In the genomic region with DNA sequence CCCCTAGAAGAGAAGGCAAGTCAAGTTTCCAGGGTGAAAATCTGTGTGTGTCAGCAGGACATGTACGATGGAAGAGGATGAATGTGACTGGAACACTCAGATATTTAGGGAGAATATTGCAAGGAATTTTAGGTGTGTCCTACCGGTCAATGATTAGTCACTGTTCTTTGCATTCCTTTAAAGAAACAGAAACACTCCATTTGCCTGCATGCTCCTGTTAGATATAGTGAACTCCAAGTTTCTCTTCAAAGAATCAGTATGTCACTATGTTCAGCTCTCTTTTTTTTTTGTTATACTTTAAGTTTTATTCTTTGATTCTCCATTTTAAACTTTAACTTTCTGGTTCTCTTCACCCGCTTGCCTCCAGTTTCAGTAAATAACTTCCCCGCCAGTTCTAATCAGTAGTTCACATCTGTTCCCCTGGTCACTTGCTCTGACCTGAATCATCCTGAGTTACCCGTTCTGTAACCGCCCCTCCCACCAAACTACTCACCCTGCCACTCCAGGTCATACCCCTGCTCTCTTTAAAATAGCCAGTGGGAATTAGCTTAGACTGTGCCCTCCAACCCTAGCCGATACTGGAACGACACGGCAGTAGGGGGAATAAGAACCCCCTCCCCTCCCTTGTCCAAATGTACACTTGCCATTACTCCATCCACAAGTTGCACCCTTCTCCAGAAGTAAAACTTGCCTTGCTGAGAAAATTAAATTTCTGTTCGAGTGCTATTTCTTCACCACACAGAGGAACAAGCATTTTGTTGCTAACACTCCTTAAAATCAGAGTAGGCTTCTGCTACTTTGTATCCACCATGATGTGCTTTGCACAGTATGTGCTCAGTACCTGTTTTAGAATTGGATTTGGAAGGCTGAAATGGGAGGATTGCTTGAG, we compare ENCODE assay signal across 15 cellular contexts.
DNase-seq lines count a peak whose midpoint lies in the region; ATAC-seq, FAIRE-seq and TF ChIP-seq lines count a peak whose summit lies in the region.
"Had no signal": no experiment of that assay in that cellular context is flagged by ENCODE, and none has a peak within 500 bp of the region (broad histone marks: within the 10 kb centered on the region; RNA-seq: fewer than 3 reads in every experiment).

No MANE protein-coding gene starts in this region.

- H3K79me2 ChIP-seq in hepatocyte: no peaks in the 10 kb centered on the region

- TF ChIP-seq CTCF in A549 (IDR thresholded peaks at IDR 0.05): no peak
- TF ChIP-seq CTCF in hepatocyte (IDR thresholded peaks at IDR 0.05; ENCODE audit: poor library complexity): no peak

- DNase-seq in A549 (ENCODE audit: low read depth in 1 of 2, low spot score in 1 of 2) (peak; percentile 56 to 82), HUDEP-2 (lab: John Stamatoyannopoulos, UW; ENCODE audit: unreplicated experiment in 76 of 76) (peak in 39 of 76 experiments; percentile 1 to 75 (median 17)), adipocyte (ENCODE audit: low read depth) (peak; percentile 47), hepatocyte (ENCODE audit: low spot score) (no peak), NCI-H446 treated with DMSO at 0.1 percent for 48 hours (lab: John Stamatoyannopoulos, UW) (no peak), DMS153 (lab: John Stamatoyannopoulos, UW) (no peak), DMS114 treated with DMSO at 0.1 percent for 48 hours (lab: John Stamatoyannopoulos, UW; ENCODE audit: unreplicated experiment) (no peak)
- DNase-seq: activated CD8-positive, alpha-beta memory T cell treated with anti-CD3 and anti-CD28 coated beads, Interleukin-2, amount 10 ng/mL, durations not matched to agents 7 days and 5 days; esophagus squamous epithelium; H7; lower lobe of right lung; NCI-H526; T-helper 17 cell; upper lobe of left lung had no signal

- peak overlapping the region; percentile 20; the same call in 1 of the 3 replicates for H3K4me3 ChIP-seq in A549
- no peak overlapping the region for H3K4me3 ChIP-seq in adipocyte (ENCODE audit: low read length)
- no peak overlapping the region for H3K4me3 ChIP-seq in hepatocyte
- H3K4me3 ChIP-seq: esophagus squamous epithelium, lower lobe of right lung, upper lobe of left lung had no signal

- CTCF ChIA-PET in A549 (lab: Yijun Ruan, JAX): no interaction called here

- POLR2A ChIA-PET in A549 (lab: Yijun Ruan, JAX): no interaction called here

- no peak for TF ChIP-seq RAD21 in A549 (conservative IDR thresholded peaks at IDR 0.05 in 1 of 2, IDR thresholded peaks at IDR 0.05 in 1 of 2)

- no peak overlapping the region for H3K9ac ChIP-seq in adipocyte (ENCODE audit: low read length)

- no peaks in the 10 kb centered on the region for H3K36me3 ChIP-seq in adipocyte (ENCODE audit: control insufficient read depth, insufficient read depth, low read length, severe bottlenecking)
- no peaks in the 10 kb centered on the region for H3K36me3 ChIP-seq in hepatocyte (replicated peaks; ENCODE audit: insufficient read depth, low read depth)
- H3K36me3 ChIP-seq: esophagus squamous epithelium, lower lobe of right lung, upper lobe of left lung had no signal

- no peak for TF ChIP-seq POLR2A in A549 (IDR thresholded peaks at IDR 0.05; ENCODE audit: low read length)

- peak; percentile 91 to 92 for ATAC-seq in A549
- no peak for ATAC-seq in GM21825 (IDR thresholded peaks at IDR 0.05; ENCODE audit: unreplicated experiment)
- ATAC-seq: activated CD8-positive, alpha-beta memory T cell treated with anti-CD3 and anti-CD28 coated beads, Interleukin-2, amount 10 ng/mL, durations not matched to agents 7 days and 5 days; T-helper 17 cell had no signal

- no peaks in the 10 kb centered on the region for H3K9me2 ChIP-seq in hepatocyte (replicated peaks; ENCODE audit: insufficient read depth)

- H3K27ac ChIP-seq in A549: peak overlapping the region; percentile 89 to 90
- no peak overlapping the region for H3K27ac ChIP-seq in hepatocyte
- H3K27ac ChIP-seq: esophagus squamous epithelium, lower lobe of right lung, upper lobe of left lung had no signal

- peak overlapping the region; percentile 86 for H3K4me2 ChIP-seq in A549
- H3K4me2 ChIP-seq in hepatocyte: peak overlapping the region; percentile 16

- H3K9me3 ChIP-seq in A549 (no peaks in the 10 kb centered on the region), adipocyte (ENCODE audit: control insufficient read depth, low read length) (no peaks in the 10 kb centered on the region), hepatocyte (ENCODE audit: low read depth) (no peaks in the 10 kb centered on the region)
- H3K9me3 ChIP-seq: esophagus squamous epithelium, lower lobe of right lung, upper lobe of left lung had no signal

- H4K20me1 ChIP-seq in hepatocyte (ENCODE audit: insufficient read depth, poor library complexity, severe bottlenecking): no peaks in the 10 kb centered on the region

- no peak for TF ChIP-seq EP300 in A549 (IDR thresholded peaks at IDR 0.05)

- no peak overlapping the region for H2AFZ ChIP-seq in hepatocyte

- 3% methylated on average over 10 of the region's 10 CpGs for WGBS in A549 (ENCODE audit: missing lambda C conversion rate)
- WGBS in hepatocyte (ENCODE audit: low lambda C conversion rate, missing lambda C conversion rate): 48% methylated on average over 10 of the region's 10 CpGs

- H3K27me3 ChIP-seq in adipocyte (replicated peaks; ENCODE audit: control insufficient read depth, insufficient read depth, low read length) (no peaks in the 10 kb centered on the region), hepatocyte (no peaks in the 10 kb centered on the region)
- H3K27me3 ChIP-seq: esophagus squamous epithelium, upper lobe of left lung had no signal

- peaks cover 35% of the 10 kb centered on the region for H3K4me1 ChIP-seq in A549
- H3K4me1 ChIP-seq in adipocyte (ENCODE audit: control insufficient read depth, insufficient read depth, low read length): peaks cover 3% of the 10 kb centered on the region
- H3K4me1 ChIP-seq in hepatocyte (ENCODE audit: insufficient read depth): no peaks in the 10 kb centered on the region

- FAIRE-seq in A549 (lab: Jason Lieb, UNC): no peak

TF ChIP-seq in A549, 52 proteins besides CTCF, POLR2A, EP300 and RAD21:
- TF ChIP-seq GATA3 (IDR thresholded peaks at IDR 0.05; ENCODE audit: borderline replicate concordance): peak; percentile 76
- peak; percentile 80 for TF ChIP-seq MAFK (IDR thresholded peaks at IDR 0.05; ENCODE audit: partially characterized antibody)
- peak; percentile 29; the same call in 1 of the 2 replicates for TF ChIP-seq JUNB (IDR thresholded peaks at IDR 0.05)
- TF ChIP-seq FOSB (CRISPR knock-in tag; IDR thresholded peaks at IDR 0.05): no peak
- TF ChIP-seq HES2 (IDR thresholded peaks at IDR 0.05): no peak
- TF ChIP-seq KDM1A (IDR thresholded peaks at IDR 0.05; ENCODE audit: low read depth): no peak
- no peak for TF ChIP-seq FOSL2 (IDR thresholded peaks at IDR 0.05)
- TF ChIP-seq FOSL2 (CRISPR knock-in tag; IDR thresholded peaks at IDR 0.05): peak; percentile 54
TF ChIP-seq in A549: peak in this region for 4.

Comparison
In these comparisons a context has a peak if more than half of its experiments do, and no peak if none do; other contexts are left out.
1. DNase-seq: peak in A549 (2 of 2), HUDEP-2 (39 of 76) and adipocyte (single experiment); none in hepatocyte (single experiment), NCI-H446 treated with DMSO at 0.1 percent for 48 hours (single experiment), DMS153 (single experiment) and DMS114 treated with DMSO at 0.1 percent for 48 hours (single experiment).